21 cellular contexts compared by ENCODE assay signal in the genomic region with DNA sequence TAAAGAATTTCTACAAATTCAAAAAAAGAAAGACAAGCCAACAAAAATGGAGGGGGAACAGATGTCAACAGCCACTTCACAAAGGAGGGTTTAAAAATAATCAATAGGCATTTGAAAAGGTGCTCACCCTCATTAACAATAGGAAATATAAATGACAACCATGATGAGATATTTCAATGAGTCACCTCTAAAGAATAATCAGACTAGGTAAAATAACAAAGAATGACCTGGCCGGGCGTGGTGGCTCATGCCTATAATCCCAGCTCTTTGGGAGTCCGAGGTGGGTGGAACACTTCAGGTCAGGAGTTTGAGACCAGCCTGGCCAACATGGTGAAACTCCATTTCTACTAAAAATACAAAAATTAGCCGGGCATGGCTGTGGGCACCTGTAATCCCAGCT.
"Had no signal": no experiment of that assay in that cellular context is flagged by ENCODE, and none has a peak within 500 bp of the region (broad histone marks: within the 10 kb centered on the region; RNA-seq: fewer than 3 reads in every experiment).

No MANE protein-coding gene starts in this region.

- H2AFZ ChIP-seq: neural progenitor cell, parathyroid adenoma had no signal

- H3K27me3 ChIP-seq: gastrocnemius medialis, neural progenitor cell, right lobe of liver, suprapubic skin, transverse colon, upper lobe of right lung, uterus had no signal

- H3K79me2 ChIP-seq: parathyroid adenoma had no signal

- H3K27ac ChIP-seq: gastrocnemius medialis, neural progenitor cell, parathyroid adenoma, right lobe of liver, suprapubic skin, transverse colon, upper lobe of right lung, uterus had no signal

- H3K9me3 ChIP-seq: gastrocnemius medialis, right lobe of liver, suprapubic skin, transverse colon, upper lobe of right lung, uterus had no signal

- DNase-seq: cortex of kidney; effector memory CD8-positive, alpha-beta T cell; gastrocnemius medialis; head of caudate nucleus; mesenchymal stem cell; midbrain; naive thymus-derived CD4-positive, alpha-beta T cell; right lobe of liver; small intestine; stimulated activated CD4-positive, alpha-beta T cell treated with anti-CD3 and anti-CD28 coated beads, Interleukin-15, amount 100 ng/mL, for 24 hours; stimulated activated CD4-positive, alpha-beta T cell treated with anti-CD3 and anti-CD28 coated beads, Interleukin-2, amount 100 ng/mL, for 48 hours; stimulated activated naive B cell treated with anti-CD40 and anti-IgM and Interleukin-4, amounts not matched to agents 10 μg/mL and 1 μg/mL and 100 μg/mL, for 72 hours; stimulated activated naive CD8-positive, alpha-beta T cell treated with anti-CD3 and anti-CD28 coated beads, Interleukin-15, amount 100 ng/mL, for 72 hours; transverse colon; upper lobe of right lung; uterus had no signal

- H3K36me3 ChIP-seq: gastrocnemius medialis, neural progenitor cell, right lobe of liver, suprapubic skin, transverse colon, upper lobe of right lung, uterus had no signal

- H3K4me1 ChIP-seq: gastrocnemius medialis, parathyroid adenoma, right lobe of liver, suprapubic skin, transverse colon, upper lobe of right lung, uterus had no signal

- H3K9ac ChIP-seq: neural progenitor cell, parathyroid adenoma had no signal

- H3K4me2 ChIP-seq: neural progenitor cell had no signal

- H3K4me3 ChIP-seq: gastrocnemius medialis, lung, neural progenitor cell, right lobe of liver, suprapubic skin, transverse colon, upper lobe of right lung, uterus had no signal

- ATAC-seq: effector memory CD8-positive, alpha-beta T cell; gastrocnemius medialis; left lobe of liver; naive thymus-derived CD4-positive, alpha-beta T cell; right lobe of liver; stimulated activated naive B cell treated with anti-CD40 and anti-IgM and Interleukin-4, amounts not matched to agents 10 μg/mL and 1 μg/mL and 100 μg/mL, for 72 hours; stimulated activated naive CD8-positive, alpha-beta T cell treated with anti-CD3 and anti-CD28 coated beads, Interleukin-15, amount 100 ng/mL, for 72 hours; upper lobe of right lung had no signal
